ENCODE assay signal across 8 cellular contexts in the genomic region with DNA sequence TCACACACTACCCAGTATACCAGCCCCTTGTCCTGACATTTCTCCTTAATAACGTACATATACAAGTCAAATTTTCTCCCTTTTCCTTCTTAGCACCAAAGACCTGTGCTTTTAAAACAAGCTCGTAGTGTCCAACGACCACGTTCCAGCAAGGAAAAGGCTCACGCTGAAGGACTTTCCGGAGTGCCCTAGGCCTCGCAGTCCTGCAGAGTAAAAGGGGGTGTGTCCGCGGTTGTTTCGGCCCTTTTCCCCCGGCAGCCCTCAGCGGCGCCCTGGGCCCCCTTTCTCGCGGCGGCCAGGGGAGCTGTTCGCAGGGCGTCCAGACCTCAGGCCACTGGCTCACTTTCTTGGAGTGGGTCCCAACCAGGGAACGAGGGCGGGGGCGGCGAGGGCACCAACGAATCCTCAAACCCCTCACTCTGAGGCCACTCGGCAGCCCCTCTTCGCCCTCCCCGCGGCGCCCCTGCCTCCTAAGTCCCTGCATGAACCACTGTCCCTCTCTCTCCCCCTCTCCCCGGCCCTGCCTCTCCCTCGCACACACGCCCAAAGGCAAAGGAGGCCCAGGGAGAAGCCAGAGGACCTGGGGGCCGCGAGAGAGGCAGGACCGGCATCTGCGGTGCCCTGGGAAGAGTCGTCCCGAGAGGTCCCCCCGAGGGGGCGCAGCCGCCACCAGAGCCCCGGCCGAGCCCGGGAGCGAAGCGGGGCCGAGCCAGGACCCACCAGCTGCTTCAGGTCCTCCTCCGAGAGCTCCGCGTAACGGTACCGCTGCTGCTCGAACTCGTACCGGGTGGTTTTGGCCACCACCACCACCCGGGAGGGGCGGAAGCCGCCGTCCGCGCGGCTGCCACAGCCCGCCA. TPM values are rescaled to one million over a fixed set of nuclear protein-coding genes. Genes with fewer than 3 reads are reported as not detected.
DNase-seq lines count a peak whose midpoint lies in the region; ATAC-seq and TF ChIP-seq lines count a peak whose summit lies in the region.

No MANE protein-coding gene starts in this region.

- peak overlapping the region; percentile 78 for H3K27ac Mint-ChIP-seq in activated naive CD8-positive, alpha-beta T cell treated with anti-CD3 and anti-CD28 coated beads for 36 hours

- H3K36me3 Mint-ChIP-seq in activated naive CD8-positive, alpha-beta T cell treated with anti-CD3 and anti-CD28 coated beads for 36 hours = peaks cover 11% of the 10 kb centered on the region

- H3K79me2 ChIP-seq in osteoblast (ENCODE audit: insufficient read depth, low read length) = peaks cover 51% of the 10 kb centered on the region

- no peaks in the 10 kb centered on the region for H3K27me3 ChIP-seq in osteoblast (ENCODE audit: insufficient read depth, low read length)

- peaks cover 3% of the 10 kb centered on the region for H3K9me3 Mint-ChIP-seq in activated naive CD8-positive, alpha-beta T cell treated with anti-CD3 and anti-CD28 coated beads for 36 hours

- H3K27me3 Mint-ChIP-seq in activated naive CD8-positive, alpha-beta T cell treated with anti-CD3 and anti-CD28 coated beads for 36 hours = no peaks in the 10 kb centered on the region

- no peaks in the 10 kb centered on the region for H3K9me3 ChIP-seq in osteoblast (ENCODE audit: low read depth, low read length)

- peak overlapping the region; percentile 83 for H2AFZ ChIP-seq in osteoblast (ENCODE audit: low read length)

- peaks cover 42% of the 10 kb centered on the region for H3K4me1 Mint-ChIP-seq in activated naive CD8-positive, alpha-beta T cell treated with anti-CD3 and anti-CD28 coated beads for 36 hours

- H4K20me1 ChIP-seq in osteoblast (ENCODE audit: insufficient read depth, low read length) = peaks cover 9% of the 10 kb centered on the region

- no peak for TF ChIP-seq CTCF in osteoblast (IDR thresholded peaks at IDR 0.05; ENCODE audit: extremely low read depth, low read depth, low read length)

- peak; percentile 31 for ATAC-seq in GM21447 (IDR thresholded peaks at IDR 0.05; ENCODE audit: unreplicated experiment)
- ATAC-seq in Right ventricle myocardium inferior = peak; percentile 32

- H3K27ac ChIP-seq in osteoblast (ENCODE audit: low read depth, low read length) = peak overlapping the region; percentile 81

- H3K4me2 ChIP-seq in osteoblast (ENCODE audit: insufficient read depth, low read length) = peak overlapping the region; percentile 94

- intact Hi-C loops in Right ventricle myocardium inferior (cut with DNase I) = loop anchor here (5.0 to 10.0 kb wide), 2 partner anchors 64 to 89 kb away; a partner anchor contains a TSS

- peak overlapping the region; percentile 84 for H3K4me3 Mint-ChIP-seq in activated naive CD8-positive, alpha-beta T cell treated with anti-CD3 and anti-CD28 coated beads for 36 hours

- no peaks in the 10 kb centered on the region for H3K36me3 ChIP-seq in osteoblast (ENCODE audit: insufficient read depth, low read length)

- peak; percentile 73 for DNase-seq in DMS53 (lab: John Stamatoyannopoulos, UW)
- peak in 71 of 76 experiments; percentile 3 to 71 (median 45) for DNase-seq in HUDEP-2 (lab: John Stamatoyannopoulos, UW; ENCODE audit: unreplicated experiment in 76 of 76)
- peak; percentile 49 for DNase-seq in SHP77 treated with DMSO at 0.1 percent for 48 hours (lab: John Stamatoyannopoulos, UW)
- DNase-seq in activated naive CD8-positive, alpha-beta T cell treated with anti-CD3 and anti-CD28 coated beads for 36 hours = peak; percentile 46
- DNase-seq in Right ventricle myocardium inferior (ENCODE audit: missing footprints) = peak; percentile 80
- peak; percentile 92 for DNase-seq in osteoblast (ENCODE audit: insufficient read length, low spot score, missing footprints)
- DNase-seq in ureter (ENCODE audit: low spot score) = peak; percentile 75

- H3K4me1 ChIP-seq in osteoblast (ENCODE audit: insufficient read depth, low read length) = peaks cover 18% of the 10 kb centered on the region

- peak overlapping the region; percentile 86 for H3K4me3 ChIP-seq in osteoblast (ENCODE audit: insufficient read depth, low read length)

RNA-seq across cellular contexts. Expression of a gene that starts 0.7 kb away (rescaled TPM):
- 10 to 100 TPM; 24.5 to 30.5 TPM for total RNA-seq in activated naive CD8-positive, alpha-beta T cell treated with anti-CD3 and anti-CD28 coated beads for 36 hours
- total RNA-seq in Right ventricle myocardium inferior (39.4 TPM), osteoblast (34.7 and 44.8 TPM in 2 replicates), ureter (36.8 TPM)

Comparison
In these comparisons a context has a peak if more than half of its experiments do, and no peak if none do; other contexts are left out.
1. Peak in every context shown above with its lines: DNase-seq, ATAC-seq, H3K4me3 ChIP-seq and H3K27ac ChIP-seq.